8 cellular contexts compared by ENCODE assay signal in the genomic region with DNA sequence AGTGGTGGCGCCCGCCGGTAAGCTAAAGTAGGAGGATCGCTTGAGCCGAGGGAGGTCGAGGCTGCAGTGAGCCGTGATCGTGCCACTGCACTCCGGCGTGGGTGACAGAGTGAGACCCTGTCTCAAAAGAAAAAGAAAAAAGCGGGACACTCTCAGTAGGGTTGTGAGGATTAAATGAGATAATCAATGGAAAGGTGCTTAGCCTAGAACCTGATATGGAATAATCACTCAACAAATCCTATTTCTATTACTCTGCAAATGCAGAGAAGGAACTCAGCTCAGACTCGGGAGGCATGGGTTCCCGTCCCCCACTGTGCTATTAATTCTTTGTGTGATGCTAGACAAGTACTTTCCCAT. TPM values are rescaled to one million over a fixed set of nuclear protein-coding genes. Genes with fewer than 3 reads are reported as not detected.
DNase-seq lines count a peak whose midpoint lies in the region; ATAC-seq and TF ChIP-seq lines count a peak whose summit lies in the region.

No MANE protein-coding gene starts in this region.

- H3K4me1 ChIP-seq in H9 (ENCODE audit: insufficient read depth, low read length) (no peaks in the 10 kb centered on the region; the same call in 1 of the 2 replicates), smooth muscle cell (ENCODE audit: low read depth) (peaks cover 14% of the 10 kb centered on the region)

- H3K4me3 Mint-ChIP-seq in H9 = peak overlapping the region; percentile 97 to 98
- H3K4me3 Mint-ChIP-seq in activated T-helper 2 cell treated with anti-CD3 and anti-CD28 coated beads, Interferon-gamma antibody, Interleukin-2, Interleukin-4, amounts not matched to agents 10 μg/mL and 5 μg/mL and 100 μg/mL, durations not matched to agents 14 hours and 24 hours and 36 hours (ENCODE audit: low read depth) = peak overlapping the region; percentile 98

- no peak overlapping the region for H2BK120ac ChIP-seq in H9 (ENCODE audit: low read depth, low read length, poor library complexity, severe bottlenecking)

- H4K8ac ChIP-seq in H9 (replicated peaks; ENCODE audit: insufficient read length, low read depth, low read length) = no peak overlapping the region

- H3K23ac ChIP-seq in H9 (ENCODE audit: insufficient read length, low read depth, low read length) = no peak overlapping the region

- H2AFZ ChIP-seq in H9 (ENCODE audit: low read length) (no peak overlapping the region), smooth muscle cell (ENCODE audit: low read depth) (peak overlapping the region; percentile 40)

- no peaks in the 10 kb centered on the region for H3K36me3 ChIP-seq in smooth muscle cell (ENCODE audit: low read depth)

- peaks cover 14% of the 10 kb centered on the region for H3F3A ChIP-seq in smooth muscle cell (ENCODE audit: low read depth)

- H3K56ac ChIP-seq in H9 (ENCODE audit: insufficient read length, low read depth, low read length) = no peak overlapping the region

- H3T11ph ChIP-seq in H9 (ENCODE audit: low read length) = no peak overlapping the region

- no peak overlapping the region for H2BK5ac ChIP-seq in H9 (ENCODE audit: insufficient read length, low read length)

- H3K79me2 ChIP-seq in H9 (ENCODE audit: insufficient read depth, low read length) (peaks cover 24% of the 10 kb centered on the region; the same call in 1 of the 2 replicates), smooth muscle cell (ENCODE audit: low read depth) (peaks cover 36% of the 10 kb centered on the region)

- peaks cover 27 to 31% of the 10 kb centered on the region in 2 experiments for H3K4me1 Mint-ChIP-seq in H9
- H3K4me1 Mint-ChIP-seq in activated T-helper 2 cell treated with anti-CD3 and anti-CD28 coated beads, Interferon-gamma antibody, Interleukin-2, Interleukin-4, amounts not matched to agents 10 μg/mL and 5 μg/mL and 100 μg/mL, durations not matched to agents 14 hours and 24 hours and 36 hours (ENCODE audit: low read depth) = peaks cover 22% of the 10 kb centered on the region

- H2BK20ac ChIP-seq in H9 (ENCODE audit: low read depth, low read length, poor library complexity, severe bottlenecking) = no peak overlapping the region

- no peaks in the 10 kb centered on the region for H4K20me1 ChIP-seq in H9 (ENCODE audit: control insufficient read depth, insufficient read depth, insufficient read length)
- H4K20me1 ChIP-seq in smooth muscle cell (ENCODE audit: low read depth) = peaks cover 36% of the 10 kb centered on the region

- H3K4ac ChIP-seq in H9 (ENCODE audit: low read depth, low read length) = no peak overlapping the region

- no peak overlapping the region for H3K14ac ChIP-seq in H9 (ENCODE audit: insufficient read depth, low read length)

- DNase-seq in H9 (no peak), smooth muscle cell (lab: John Stamatoyannopoulos, UW; ENCODE audit: unreplicated experiment) (no peak), cerebellar nuclear complex (lab: John Stamatoyannopoulos, UW) (no peak)
- no peak for DNase-seq in activated T-helper 2 cell treated with anti-CD3 and anti-CD28 coated beads, Interferon-gamma antibody, Interleukin-2, Interleukin-4, amounts not matched to agents 10 μg/mL and 5 μg/mL and 100 μg/mL, durations not matched to agents 14 hours and 24 hours and 36 hours (ENCODE audit: low spot score)
- no peak for DNase-seq in activated CD4-positive, CD25-positive, alpha-beta regulatory T cell treated with anti-CD3 and anti-CD28 coated beads, Interleukin-2, amount 50 U/mL, for 72 hours

- H3K9me3 Mint-ChIP-seq in H9 = 0 out of 5 replicates have a peak, but pooled peaks cover 0 to 2% of the 10 kb centered on the region in 2 experiments
- H3K9me3 Mint-ChIP-seq in activated T-helper 2 cell treated with anti-CD3 and anti-CD28 coated beads, Interferon-gamma antibody, Interleukin-2, Interleukin-4, amounts not matched to agents 10 μg/mL and 5 μg/mL and 100 μg/mL, durations not matched to agents 14 hours and 24 hours and 36 hours = peaks cover under 1% of the 10 kb centered on the region

- H3K27me3 Mint-ChIP-seq in H9 (ENCODE audit: low read depth) = peaks cover 4% of the 10 kb centered on the region
- peaks cover 2% of the 10 kb centered on the region for H3K27me3 Mint-ChIP-seq in activated T-helper 2 cell treated with anti-CD3 and anti-CD28 coated beads, Interferon-gamma antibody, Interleukin-2, Interleukin-4, amounts not matched to agents 10 μg/mL and 5 μg/mL and 100 μg/mL, durations not matched to agents 14 hours and 24 hours and 36 hours (ENCODE audit: low read depth)

- H3K9me3 ChIP-seq in H9 (ENCODE audit: control insufficient read depth, low read depth, low read length) = no peaks in the 10 kb centered on the region
- no peaks in the 10 kb centered on the region for H3K9me3 ChIP-seq in smooth muscle cell (replicated peaks; ENCODE audit: low read depth)

- ATAC-seq in HG02884 (IDR thresholded peaks at IDR 0.05; ENCODE audit: unreplicated experiment) (no peak), GM18907 (IDR thresholded peaks at IDR 0.05; ENCODE audit: unreplicated experiment) (no peak)

- no peak overlapping the region; a peak in 1 of 7 replicates for H3K27ac Mint-ChIP-seq in H9
- H3K27ac Mint-ChIP-seq in activated T-helper 2 cell treated with anti-CD3 and anti-CD28 coated beads, Interferon-gamma antibody, Interleukin-2, Interleukin-4, amounts not matched to agents 10 μg/mL and 5 μg/mL and 100 μg/mL, durations not matched to agents 14 hours and 24 hours and 36 hours = peak overlapping the region; percentile 58

- H2AK5ac ChIP-seq in H9 (ENCODE audit: insufficient read length, low read length) = no peak overlapping the region

- WGBS in H9 (ENCODE audit: extremely low coverage, insufficient read length, low lambda C conversion rate) = no CpG with 5 or more reads among the region's 13 CpGs
- WGBS in smooth muscle cell (ENCODE audit: low lambda C conversion rate) = 58% methylated on average over 13 of the region's 13 CpGs

- H3K79me1 ChIP-seq in H9 (ENCODE audit: insufficient read depth, low read depth, low read length, poor library complexity, severe bottlenecking) = peaks cover 2% of the 10 kb centered on the region

- TF ChIP-seq CTCF in H9 (conservative IDR thresholded peaks at IDR 0.05) (no peak), smooth muscle cell (IDR thresholded peaks at IDR 0.05; ENCODE audit: borderline replicate concordance, insufficient read depth, poor library complexity, severe bottlenecking) (no peak)

- H3K23me2 ChIP-seq in H9 (ENCODE audit: insufficient read length, low read depth, low read length, poor library complexity, severe bottlenecking) = peaks cover 6% of the 10 kb centered on the region

- no peak overlapping the region for H2BK12ac ChIP-seq in H9 (ENCODE audit: insufficient read length, low read depth, low read length)

- H3K27ac ChIP-seq in H9 (ENCODE audit: insufficient read length, low read depth, low read length) (no peak overlapping the region), smooth muscle cell (ENCODE audit: low read depth) (peak overlapping the region; percentile 91)

- H3K18ac ChIP-seq in H9 (ENCODE audit: insufficient read length, low read depth, low read length) = peak overlapping the region; percentile 69

- peaks cover 0 to 4% (median 2%) of the 10 kb centered on the region in 3 experiments; a peak in 3 of 7 replicates for H3K36me3 Mint-ChIP-seq in H9 (ENCODE audit: insufficient read depth in 1 of 3, low read depth in 3 of 3)
- H3K36me3 Mint-ChIP-seq in activated T-helper 2 cell treated with anti-CD3 and anti-CD28 coated beads, Interferon-gamma antibody, Interleukin-2, Interleukin-4, amounts not matched to agents 10 μg/mL and 5 μg/mL and 100 μg/mL, durations not matched to agents 14 hours and 24 hours and 36 hours (ENCODE audit: low read depth) = peaks cover 3% of the 10 kb centered on the region

- H3K4me3 ChIP-seq in iPS-11a (ENCODE audit: low read depth, low read length) = peak overlapping the region; percentile 71
- peak overlapping the region; percentile 98 for H3K4me3 ChIP-seq in smooth muscle cell

- no peak overlapping the region for H2BK15ac ChIP-seq in H9 (ENCODE audit: low read depth, low read length)

- peak overlapping the region; percentile 30 for H3K4me2 ChIP-seq in H9 (ENCODE audit: insufficient read depth, insufficient read length, low read length)
- H3K4me2 ChIP-seq in smooth muscle cell = peak overlapping the region; percentile 62

- H4K5ac ChIP-seq in H9 (ENCODE audit: insufficient read length, low read depth, low read length) = no peak overlapping the region

- intact Hi-C loops in activated T-helper 2 cell treated with anti-CD3 and anti-CD28 coated beads, Interferon-gamma antibody, Interleukin-2, Interleukin-4, amounts not matched to agents 10 μg/mL and 5 μg/mL and 100 μg/mL, durations not matched to agents 14 hours and 24 hours and 36 hours (cut with micrococcal nuclease) = loop anchor here (2.0 kb wide), 1 partner anchor 20 kb away; no protein-coding TSS in a partner anchor

- H3K9ac ChIP-seq in H9 (ENCODE audit: extremely low read depth, insufficient read length, low read length) (no peak overlapping the region), smooth muscle cell (ENCODE audit: low read depth) (no peak overlapping the region)

- H4K91ac ChIP-seq in H9 (ENCODE audit: insufficient read length, low read depth, low read length) = no peak overlapping the region

- no peaks in the 10 kb centered on the region; the same call in 1 of the 2 replicates for H3K27me3 ChIP-seq in H9 (ENCODE audit: insufficient read depth, low read length)
- no peaks in the 10 kb centered on the region for H3K27me3 ChIP-seq in smooth muscle cell (ENCODE audit: low read depth)

RNA-seq across cellular contexts. Expression of a gene that starts 0.5 kb away (rescaled TPM):
- total RNA-seq in H9 (2021) (45.4 and 48.2 TPM in 2 replicates), smooth muscle cell (29.2 and 41.1 TPM in 2 replicates)
- 19.7 and 21.6 TPM in 2 replicates for total RNA-seq in activated T-helper 2 cell treated with anti-CD3 and anti-CD28 coated beads, Interferon-gamma antibody, Interleukin-2, Interleukin-4, amounts not matched to agents 10 μg/mL and 5 μg/mL and 100 μg/mL, durations not matched to agents 14 hours and 24 hours and 36 hours
- polyA plus RNA-seq in smooth muscle cell = 39.2 and 54.5 TPM in 2 replicates

RNA-seq across cellular contexts. Expression of a gene that starts 48.1 kb away (rescaled TPM):
- total RNA-seq in H9 (2021) = 3.1 and 3.3 TPM in 2 replicates
- total RNA-seq in activated T-helper 2 cell treated with anti-CD3 and anti-CD28 coated beads, Interferon-gamma antibody, Interleukin-2, Interleukin-4, amounts not matched to agents 10 μg/mL and 5 μg/mL and 100 μg/mL, durations not matched to agents 14 hours and 24 hours and 36 hours = not detected in 2 replicates
- total RNA-seq in smooth muscle cell = 0.49 and 1.1 TPM in 2 replicates
- polyA plus RNA-seq in smooth muscle cell = 0.26 and 1.1 TPM in 2 replicates
